ENCODE assay signal across 25 cellular contexts in the genomic region with DNA sequence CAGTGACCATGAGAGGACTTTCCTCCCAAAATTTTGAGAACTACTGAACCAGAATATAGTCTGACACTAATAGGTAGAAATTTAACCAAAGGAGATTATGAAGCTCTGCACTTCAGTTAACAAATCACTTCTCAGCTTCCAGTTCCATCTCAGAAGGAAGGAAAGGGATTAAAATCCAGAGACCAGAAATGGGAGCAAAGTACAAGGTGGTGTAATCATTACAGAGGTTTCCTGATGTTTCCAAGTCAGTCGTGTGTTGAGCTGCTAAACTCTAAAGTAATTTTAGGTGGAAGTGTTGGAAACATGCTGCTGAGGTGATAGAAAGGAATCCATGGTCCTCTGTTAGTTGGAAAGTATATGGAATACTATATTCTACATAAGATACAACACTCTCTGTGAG. TPM values are rescaled to one million over a fixed set of nuclear protein-coding genes. Genes with fewer than 3 reads are reported as not detected.
DNase-seq lines count a peak whose midpoint lies in the region; TF ChIP-seq lines count a peak whose summit lies in the region.
"Had no signal": no experiment of that assay in that cellular context is flagged by ENCODE, and none has a peak within 500 bp of the region (broad histone marks: within the 10 kb centered on the region; RNA-seq: fewer than 3 reads in every experiment).

No MANE protein-coding gene starts in this region.

- H3K4me1 ChIP-seq in Caco-2 (no peaks in the 10 kb centered on the region; the same call in 1 of the 2 replicates), adrenal gland (replicated peaks in 1 of 2) (no peaks in the 10 kb centered on the region)
- H3K4me1 ChIP-seq: psoas muscle, upper lobe of left lung had no signal

- H3K27ac ChIP-seq in adrenal gland: no peak overlapping the region
- H3K27ac ChIP-seq: gastroesophageal sphincter, neutrophil, psoas muscle, upper lobe of left lung had no signal

- peaks cover 7% of the 10 kb centered on the region for H3K9me3 Mint-ChIP-seq in activated CD4-positive, alpha-beta T cell treated with anti-CD3 and anti-CD28 coated beads, Interleukin-2, amount 10 ng/mL, durations not matched to agents 7 days and 5 days
- H3K9me3 Mint-ChIP-seq in Caco-2 (ENCODE audit: unreplicated experiment) (peaks cover 10% of the 10 kb centered on the region), nephron (peaks cover 5% of the 10 kb centered on the region)

- DNase-seq in activated CD4-positive, alpha-beta T cell treated with anti-CD3 and anti-CD28 coated beads, Interleukin-2, amount 10 ng/mL, durations not matched to agents 7 days and 5 days: no peak
- DNase-seq in activated CD4-positive, alpha-beta T cell treated with anti-CD3 and anti-CD28 coated beads for 1 hour: no peak
- no peak for DNase-seq in Caco-2
- DNase-seq in epithelial cell of proximal tubule (ENCODE audit: low read depth): peak; percentile 31
- no peak for DNase-seq in EL
- DNase-seq in amygdala (lab: John Stamatoyannopoulos, UW): no peak
- no peak for DNase-seq in adrenal gland
- DNase-seq: activated CD4-positive, alpha-beta T cell treated with anti-CD3 and anti-CD28 coated beads for 36 hours; activated naive CD4-positive, alpha-beta T cell treated with Interleukin-2 at 50 U/mL for 16 hours; aorta; GOT3; hippocampal formation; mesenchymal stem cell; NCI-H1048; NCI-H446; psoas muscle; SIG-M5; stimulated activated CD4-positive, alpha-beta T cell treated with anti-CD3 and anti-CD28 coated beads, Interleukin-15, amount 100 ng/mL, for 24 hours; stimulated activated CD4-positive, alpha-beta T cell treated with anti-CD3 and anti-CD28 coated beads, Interleukin-4, amount 100 ng/mL, for 4 hours; substantia nigra; T-helper 9 cell; upper lobe of left lung had no signal

- POLR2A ChIA-PET in activated CD4-positive, alpha-beta T cell treated with anti-CD3 and anti-CD28 coated beads, Interleukin-2, amount 10 ng/mL, durations not matched to agents 7 days and 5 days (lab: Charles Lee): no interaction called here
- POLR2A ChIA-PET in Caco-2 (lab: Charles Lee): interaction anchor here (1.1 kb wide), 1 partner anchor 10 kb away, joined by 5 read pairs; no protein-coding TSS in a partner anchor

- TF ChIP-seq POLR2A in adrenal gland (IDR thresholded peaks at IDR 0.05): no peak

- H3K27me3 Mint-ChIP-seq in activated CD4-positive, alpha-beta T cell treated with anti-CD3 and anti-CD28 coated beads, Interleukin-2, amount 10 ng/mL, durations not matched to agents 7 days and 5 days: no peaks in the 10 kb centered on the region
- H3K27me3 Mint-ChIP-seq in Caco-2 (ENCODE audit: insufficient read depth, unreplicated experiment) (peaks cover 3% of the 10 kb centered on the region), nephron (ENCODE audit: low read depth) (no peaks in the 10 kb centered on the region)
- H3K27me3 Mint-ChIP-seq: activated CD4-positive, alpha-beta T cell treated with anti-CD3 and anti-CD28 coated beads for 36 hours had no signal

- BruUV-seq in Caco-2 (replicated peaks; lab: Mats Ljungman, UMichigan): no TSS peak

- H3K36me3 Mint-ChIP-seq in activated CD4-positive, alpha-beta T cell treated with anti-CD3 and anti-CD28 coated beads, Interleukin-2, amount 10 ng/mL, durations not matched to agents 7 days and 5 days (ENCODE audit: low read depth): peaks cover 67% of the 10 kb centered on the region
- H3K36me3 Mint-ChIP-seq in Caco-2 (ENCODE audit: insufficient read depth, unreplicated experiment): peaks cover 74% of the 10 kb centered on the region
- H3K36me3 Mint-ChIP-seq in nephron (ENCODE audit: low read depth): peaks cover 72% of the 10 kb centered on the region

- 72 to 96% (median 82%) methylated on average over 1 of the region's 1 CpG for WGBS in adrenal gland, 4 donors

- no peaks in the 10 kb centered on the region for H3K27me3 ChIP-seq in Caco-2 (replicated peaks; ENCODE audit: control insufficient read depth, insufficient read depth, low read length)
- no peaks in the 10 kb centered on the region for H3K27me3 ChIP-seq in adrenal gland
- H3K27me3 ChIP-seq: gastroesophageal sphincter, neutrophil, upper lobe of left lung had no signal

- H3K4me3 ChIP-seq in Caco-2 (ENCODE audit: low read depth, low read length): no peak overlapping the region
- H3K4me3 ChIP-seq in epithelial cell of proximal tubule (ENCODE audit: low read depth, low read length): no peak overlapping the region
- no peak overlapping the region for H3K4me3 ChIP-seq in adrenal gland
- H3K4me3 ChIP-seq: gastroesophageal sphincter, psoas muscle, upper lobe of left lung had no signal

- TF ChIP-seq CTCF in Caco-2 (IDR thresholded peaks at IDR 0.05; ENCODE audit: insufficient read depth in 1 of 2, low read depth in 1 of 2, low read length in 1 of 2, severe bottlenecking in 1 of 2, unreplicated experiment in 1 of 2) (no peak), epithelial cell of proximal tubule (conservative IDR thresholded peaks at IDR 0.05; ENCODE audit: low read depth, low read length) (no peak), nephron (IDR thresholded peaks at IDR 0.05; ENCODE audit: unreplicated experiment in 3 of 3) (no peak), adrenal gland (IDR thresholded peaks at IDR 0.05) (no peak)

- CTCF ChIA-PET in activated CD4-positive, alpha-beta T cell treated with anti-CD3 and anti-CD28 coated beads, Interleukin-2, amount 10 ng/mL, durations not matched to agents 7 days and 5 days (lab: Charles Lee): interaction anchor here (1.3 to 1.6 kb wide), 3 partner anchors 10 to 162 kb away, joined by 3 to 5 read pairs (median 4); a partner anchor contains a TSS
- CTCF ChIA-PET in Caco-2 (lab: Charles Lee): interaction anchor here (0.5 to 0.8 kb wide), 2 partner anchors 10 to 14 kb away, joined by 3 to 4 read pairs; no protein-coding TSS in a partner anchor

- peak overlapping the region; percentile 37 for H3K27ac Mint-ChIP-seq in activated CD4-positive, alpha-beta T cell treated with anti-CD3 and anti-CD28 coated beads, Interleukin-2, amount 10 ng/mL, durations not matched to agents 7 days and 5 days
- H3K27ac Mint-ChIP-seq in Caco-2 (ENCODE audit: unreplicated experiment) (peak overlapping the region; percentile 21), nephron (peak overlapping the region; percentile 22 to 87 (median 43))
- H3K27ac Mint-ChIP-seq: activated CD4-positive, alpha-beta T cell treated with anti-CD3 and anti-CD28 coated beads for 36 hours had no signal

- H3K9me3 ChIP-seq in Caco-2 (no peaks in the 10 kb centered on the region), adrenal gland (replicated peaks in 1 of 3) (no peaks in the 10 kb centered on the region)
- H3K9me3 ChIP-seq: gastroesophageal sphincter, neutrophil, psoas muscle, upper lobe of left lung had no signal

- H3K36me3 ChIP-seq in Caco-2 (ENCODE audit: control insufficient read depth, insufficient read depth, low read length) (peaks cover 2% of the 10 kb centered on the region), adrenal gland (replicated peaks in 1 of 2) (peaks cover 0 to 31% of the 10 kb centered on the region in 2 donors)

- H3K4me3 Mint-ChIP-seq in activated CD4-positive, alpha-beta T cell treated with anti-CD3 and anti-CD28 coated beads, Interleukin-2, amount 10 ng/mL, durations not matched to agents 7 days and 5 days: no peak overlapping the region
- no peak overlapping the region for H3K4me3 Mint-ChIP-seq in Caco-2 (ENCODE audit: unreplicated experiment)
- H3K4me3 Mint-ChIP-seq in nephron: peak overlapping the region in 2 of 3 experiments; percentile 2 to 8
- H3K4me3 Mint-ChIP-seq: activated CD4-positive, alpha-beta T cell treated with anti-CD3 and anti-CD28 coated beads for 36 hours had no signal

- intact Hi-C loops in Caco-2 (cut with micrococcal nuclease; ENCODE audit: unreplicated experiment) (no loop called here), adrenal gland (cut with DNase I) (no loop called here)

- H3K4me1 Mint-ChIP-seq in activated CD4-positive, alpha-beta T cell treated with anti-CD3 and anti-CD28 coated beads, Interleukin-2, amount 10 ng/mL, durations not matched to agents 7 days and 5 days: peaks cover 27% of the 10 kb centered on the region
- H3K4me1 Mint-ChIP-seq in Caco-2 (ENCODE audit: low read depth, unreplicated experiment) (peaks cover 19% of the 10 kb centered on the region), nephron (no peaks in the 10 kb centered on the region)

RNA-seq across cellular contexts. Expression of a gene that starts 10.8 kb away (rescaled TPM):
- total RNA-seq in activated CD4-positive, alpha-beta T cell treated with anti-CD3 and anti-CD28 coated beads, Interleukin-2, amount 10 ng/mL, durations not matched to agents 7 days and 5 days: 100 to 1,000 TPM; 421 to 478 TPM
- 140 and 143 TPM in 2 replicates for total RNA-seq in Caco-2 (2022)
- 65.6 and 119 TPM in 2 replicates for total RNA-seq in epithelial cell of proximal tubule
- 1 to 10 TPM in 7 of 8 donors, not detected in 1; 2.9 to 5.8 (median 3.8) TPM for total RNA-seq in adrenal gland
- polyA plus RNA-seq in adrenal gland: 1 to 10 TPM in 2 of 3 donors, under 1 TPM in 1; 0.32 to 7.1 (median 1.1) TPM

RNA-seq across cellular contexts. Expression of a gene that starts 44.2 kb away (rescaled TPM):
- 10 to 100 TPM; 67.2 to 70.3 TPM for total RNA-seq in activated CD4-positive, alpha-beta T cell treated with anti-CD3 and anti-CD28 coated beads, Interleukin-2, amount 10 ng/mL, durations not matched to agents 7 days and 5 days
- total RNA-seq in Caco-2 (2022) (112 and 114 TPM in 2 replicates), epithelial cell of proximal tubule (28.0 and 32.3 TPM in 2 replicates), adrenal gland (100 to 1,000 TPM in 3 of 8 donors, 10 to 100 TPM in 5; 50.8 to 137 (median 80.8) TPM)
- 100 to 1,000 TPM in 2 of 3 donors, 10 to 100 TPM in 1; 67.1 to 196 (median 195) TPM for polyA plus RNA-seq in adrenal gland

Comparison
In these comparisons a context has a peak if more than half of its experiments do, and no peak if none do; other contexts are left out.
1. H3K4me3 Mint-ChIP-seq: peak in nephron (2 of 3); none in activated CD4-positive, alpha-beta T cell treated with anti-CD3 and anti-CD28 coated beads, Interleukin-2, amount 10 ng/mL, durations not matched to agents 7 days and 5 days (single experiment) and Caco-2 (single experiment).
2. Peak in every context shown above with its lines, with median percentiles within 50 percentile points of each other: H3K27ac Mint-ChIP-seq.